8 cellular contexts compared by ENCODE assay signal in genomic region chr3:44198265-44198956, GRCh38. TPM values are rescaled to one million over a fixed set of nuclear protein-coding genes. Genes with fewer than 3 reads are reported as not detected.
DNase-seq lines count a peak whose midpoint lies in the region; ATAC-seq and TF ChIP-seq lines count a peak whose summit lies in the region.

No MANE protein-coding gene starts in this region.

- peak; percentile 97 for TF ChIP-seq CTCF in epithelial cell of proximal tubule (conservative IDR thresholded peaks at IDR 0.05; ENCODE audit: low read depth, low read length)

- no peaks in the 10 kb centered on the region for H3K9me3 Mint-ChIP-seq in naive B cell

- H3K36me3 Mint-ChIP-seq in naive B cell: no peaks in the 10 kb centered on the region

- peaks cover 0 to 1% (median 0%) of the 10 kb centered on the region in 3 donors for H3K4me1 Mint-ChIP-seq in naive B cell

- in situ Hi-C loops in G401 (cut with HindIII; ENCODE audit: low sequenced_read_pairs): no loop called here

- DNase-seq in G401 (ENCODE audit: low spot score): peak; percentile 83
- peak; percentile 66 for DNase-seq in NOMO-1 treated with DMSO at 0.1 percent for 48 hours (lab: John Stamatoyannopoulos, UW; ENCODE audit: unreplicated experiment)
- peak; percentile 31 for DNase-seq in activated CD8-positive, alpha-beta memory T cell treated with anti-CD3 and anti-CD28 coated beads, Interleukin-2, amount 50 U/mL, for 24 hours (ENCODE audit: extremely low read depth)
- DNase-seq in epithelial cell of proximal tubule (ENCODE audit: low read depth): peak; percentile 40
- DNase-seq in naive B cell: peak; percentile 42
- DNase-seq in stimulated activated CD8-positive, alpha-beta memory T cell treated with anti-CD3 and anti-CD28 coated beads, Interleukin-7, amount 100 ng/mL, for 4 hours (ENCODE audit: low read depth in 2 of 2): peak; percentile 30 to 57

- peak; percentile 77 for ATAC-seq in HG03103 (IDR thresholded peaks at IDR 0.05; ENCODE audit: low read depth, unreplicated experiment)
- peak in 1 of 2 donors; percentile 61 for ATAC-seq in naive B cell (ENCODE audit: low read depth in 2 of 2)
- ATAC-seq in HG03139 (IDR thresholded peaks at IDR 0.05; ENCODE audit: unreplicated experiment): no peak

- H3K27ac Mint-ChIP-seq in naive B cell: peak overlapping the region in 1 of 6 donors; percentile 38

- H3K27me3 Mint-ChIP-seq in naive B cell: peaks cover 10 to 27% (median 20%) of the 10 kb centered on the region in 3 donors

- no peak overlapping the region for H3K4me3 ChIP-seq in epithelial cell of proximal tubule (ENCODE audit: low read depth, low read length)

- no peak overlapping the region for H3K4me3 Mint-ChIP-seq in naive B cell

RNA-seq across cellular contexts. Expression of gene TOPAZ1, which starts 43.3 kb away (rescaled TPM):
- total RNA-seq in G401 (2014; rRNA removed; shearing (Covaris generic)): not detected in 2 replicates
- not detected in 2 replicates for total RNA-seq in epithelial cell of proximal tubule
- polyA plus RNA-seq in naive B cell (ENCODE audit: low read depth in 6 of 6): not detected

Comparison
In these comparisons a context has a peak if more than half of its experiments do, and no peak if none do; other contexts are left out.
1. DNase-seq: peak in every context shown above with its lines; median percentile 83 in G401; 66 in NOMO-1 treated with DMSO at 0.1 percent for 48 hours; 44 in stimulated activated CD8-positive, alpha-beta memory T cell treated with anti-CD3 and anti-CD28 coated beads, Interleukin-7, amount 100 ng/mL, for 4 hours; 42 in naive B cell; 40 in epithelial cell of proximal tubule; 31 in activated CD8-positive, alpha-beta memory T cell treated with anti-CD3 and anti-CD28 coated beads, Interleukin-2, amount 50 U/mL, for 24 hours.